Comparison of ENCODE assay signal across 1 cellular context in the genomic region with DNA sequence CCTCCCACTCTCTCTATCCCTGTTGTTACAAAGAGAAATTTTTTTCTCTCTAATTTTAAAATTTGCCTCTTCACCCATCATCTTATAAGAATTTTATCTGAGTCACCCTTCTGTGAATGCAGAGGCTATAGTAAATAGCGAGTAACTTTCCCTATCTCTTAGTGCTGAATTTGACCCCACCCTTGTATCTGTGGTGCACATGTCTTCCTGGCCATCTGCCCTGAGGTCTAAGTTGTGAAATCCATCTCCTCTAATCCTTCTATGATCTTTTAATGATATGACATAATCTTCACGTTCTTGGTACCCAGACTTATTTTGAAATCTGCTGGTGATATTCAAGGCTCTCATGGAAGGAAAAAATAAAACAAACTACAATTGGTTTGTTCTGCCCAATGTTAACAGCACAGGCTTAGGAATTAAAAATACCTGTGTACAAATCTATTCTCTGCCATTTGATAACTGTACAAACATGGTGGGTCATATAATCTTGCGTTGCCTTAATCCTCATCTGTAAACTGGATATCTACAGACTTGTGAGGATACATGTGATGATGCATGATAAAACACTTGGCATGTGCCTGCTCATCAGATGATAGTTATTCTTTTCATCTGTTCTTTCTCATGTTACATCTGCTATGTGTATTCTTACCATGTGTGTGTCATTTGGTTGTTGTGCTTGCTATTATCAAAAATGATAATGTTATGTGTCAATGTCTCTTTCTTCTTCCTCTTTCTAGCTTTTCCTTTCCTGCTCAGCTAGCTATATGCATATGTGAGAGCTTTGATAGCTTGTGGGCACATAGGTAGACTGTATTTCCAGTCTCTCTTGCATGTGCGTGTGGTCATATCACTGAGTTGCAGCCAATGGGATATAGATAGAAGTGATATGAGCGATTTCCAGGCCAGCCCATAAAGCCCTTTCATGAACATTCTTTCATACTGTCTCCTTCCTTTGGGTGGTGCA.
TF ChIP-seq lines count a peak whose summit lies in the region.

No MANE protein-coding gene starts in this region.

TF ChIP-seq in WTC11, 78 proteins besides CTCF, POLR2A, EP300 and RAD21 (continued from another document):
- TF ChIP-seq, protein P1, sequence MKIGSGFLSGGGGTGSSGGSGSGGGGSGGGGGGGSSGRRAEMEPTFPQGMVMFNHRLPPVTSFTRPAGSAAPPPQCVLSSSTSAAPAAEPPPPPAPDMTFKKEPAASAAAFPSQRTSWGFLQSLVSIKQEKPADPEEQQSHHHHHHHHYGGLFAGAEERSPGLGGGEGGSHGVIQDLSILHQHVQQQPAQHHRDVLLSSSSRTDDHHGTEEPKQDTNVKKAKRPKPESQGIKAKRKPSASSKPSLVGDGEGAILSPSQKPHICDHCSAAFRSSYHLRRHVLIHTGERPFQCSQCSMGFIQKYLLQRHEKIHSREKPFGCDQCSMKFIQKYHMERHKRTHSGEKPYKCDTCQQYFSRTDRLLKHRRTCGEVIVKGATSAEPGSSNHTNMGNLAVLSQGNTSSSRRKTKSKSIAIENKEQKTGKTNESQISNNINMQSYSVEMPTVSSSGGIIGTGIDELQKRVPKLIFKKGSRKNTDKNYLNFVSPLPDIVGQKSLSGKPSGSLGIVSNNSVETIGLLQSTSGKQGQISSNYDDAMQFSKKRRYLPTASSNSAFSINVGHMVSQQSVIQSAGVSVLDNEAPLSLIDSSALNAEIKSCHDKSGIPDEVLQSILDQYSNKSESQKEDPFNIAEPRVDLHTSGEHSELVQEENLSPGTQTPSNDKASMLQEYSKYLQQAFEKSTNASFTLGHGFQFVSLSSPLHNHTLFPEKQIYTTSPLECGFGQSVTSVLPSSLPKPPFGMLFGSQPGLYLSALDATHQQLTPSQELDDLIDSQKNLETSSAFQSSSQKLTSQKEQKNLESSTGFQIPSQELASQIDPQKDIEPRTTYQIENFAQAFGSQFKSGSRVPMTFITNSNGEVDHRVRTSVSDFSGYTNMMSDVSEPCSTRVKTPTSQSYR (CRISPR knock-in tag; IDR thresholded peaks at IDR 0.05), result no peak
- TF ChIP-seq RORB (CRISPR knock-in tag; IDR thresholded peaks at IDR 0.05), result no peak
- no peak for TF ChIP-seq ETV6 (CRISPR knock-in tag; IDR thresholded peaks at IDR 0.05)
- TF ChIP-seq TEAD4 (CRISPR knock-in tag; IDR thresholded peaks at IDR 0.05), result no peak
- TF ChIP-seq, protein P2, sequence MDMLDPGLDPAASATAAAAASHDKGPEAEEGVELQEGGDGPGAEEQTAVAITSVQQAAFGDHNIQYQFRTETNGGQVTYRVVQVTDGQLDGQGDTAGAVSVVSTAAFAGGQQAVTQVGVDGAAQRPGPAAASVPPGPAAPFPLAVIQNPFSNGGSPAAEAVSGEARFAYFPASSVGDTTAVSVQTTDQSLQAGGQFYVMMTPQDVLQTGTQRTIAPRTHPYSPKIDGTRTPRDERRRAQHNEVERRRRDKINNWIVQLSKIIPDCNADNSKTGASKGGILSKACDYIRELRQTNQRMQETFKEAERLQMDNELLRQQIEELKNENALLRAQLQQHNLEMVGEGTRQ (CRISPR knock-in tag; IDR thresholded peaks at IDR 0.05), result no peak
- TF ChIP-seq ZNF416 (CRISPR knock-in tag; IDR thresholded peaks at IDR 0.05), result no peak
- no peak for TF ChIP-seq NFATC4 (CRISPR knock-in tag; IDR thresholded peaks at IDR 0.05)
- no peak for TF ChIP-seq GABPB1 (CRISPR knock-in tag; IDR thresholded peaks at IDR 0.05)
- TF ChIP-seq CREB1 (CRISPR knock-in tag; IDR thresholded peaks at IDR 0.05), result no peak
- no peak for TF ChIP-seq ZNF219 (CRISPR knock-in tag; IDR thresholded peaks at IDR 0.05; ENCODE audit: borderline replicate concordance)
- TF ChIP-seq, protein P3, sequence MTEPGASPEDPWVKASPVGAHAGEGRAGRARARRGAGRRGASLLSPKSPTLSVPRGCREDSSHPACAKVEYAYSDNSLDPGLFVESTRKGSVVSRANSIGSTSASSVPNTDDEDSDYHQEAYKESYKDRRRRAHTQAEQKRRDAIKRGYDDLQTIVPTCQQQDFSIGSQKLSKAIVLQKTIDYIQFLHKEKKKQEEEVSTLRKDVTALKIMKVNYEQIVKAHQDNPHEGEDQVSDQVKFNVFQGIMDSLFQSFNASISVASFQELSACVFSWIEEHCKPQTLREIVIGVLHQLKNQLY (CRISPR knock-in tag; IDR thresholded peaks at IDR 0.05), result no peak
- no peak for TF ChIP-seq GRHL2 (CRISPR knock-in tag; IDR thresholded peaks at IDR 0.05; ENCODE audit: insufficient replicate concordance, severe bottlenecking)
- TF ChIP-seq, protein P4, sequence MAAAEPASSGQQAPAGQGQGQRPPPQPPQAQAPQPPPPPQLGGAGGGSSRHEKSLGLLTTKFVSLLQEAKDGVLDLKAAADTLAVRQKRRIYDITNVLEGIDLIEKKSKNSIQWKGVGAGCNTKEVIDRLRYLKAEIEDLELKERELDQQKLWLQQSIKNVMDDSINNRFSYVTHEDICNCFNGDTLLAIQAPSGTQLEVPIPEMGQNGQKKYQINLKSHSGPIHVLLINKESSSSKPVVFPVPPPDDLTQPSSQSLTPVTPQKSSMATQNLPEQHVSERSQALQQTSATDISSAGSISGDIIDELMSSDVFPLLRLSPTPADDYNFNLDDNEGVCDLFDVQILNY (CRISPR knock-in tag; IDR thresholded peaks at IDR 0.05), result no peak
- TF ChIP-seq, protein P5, sequence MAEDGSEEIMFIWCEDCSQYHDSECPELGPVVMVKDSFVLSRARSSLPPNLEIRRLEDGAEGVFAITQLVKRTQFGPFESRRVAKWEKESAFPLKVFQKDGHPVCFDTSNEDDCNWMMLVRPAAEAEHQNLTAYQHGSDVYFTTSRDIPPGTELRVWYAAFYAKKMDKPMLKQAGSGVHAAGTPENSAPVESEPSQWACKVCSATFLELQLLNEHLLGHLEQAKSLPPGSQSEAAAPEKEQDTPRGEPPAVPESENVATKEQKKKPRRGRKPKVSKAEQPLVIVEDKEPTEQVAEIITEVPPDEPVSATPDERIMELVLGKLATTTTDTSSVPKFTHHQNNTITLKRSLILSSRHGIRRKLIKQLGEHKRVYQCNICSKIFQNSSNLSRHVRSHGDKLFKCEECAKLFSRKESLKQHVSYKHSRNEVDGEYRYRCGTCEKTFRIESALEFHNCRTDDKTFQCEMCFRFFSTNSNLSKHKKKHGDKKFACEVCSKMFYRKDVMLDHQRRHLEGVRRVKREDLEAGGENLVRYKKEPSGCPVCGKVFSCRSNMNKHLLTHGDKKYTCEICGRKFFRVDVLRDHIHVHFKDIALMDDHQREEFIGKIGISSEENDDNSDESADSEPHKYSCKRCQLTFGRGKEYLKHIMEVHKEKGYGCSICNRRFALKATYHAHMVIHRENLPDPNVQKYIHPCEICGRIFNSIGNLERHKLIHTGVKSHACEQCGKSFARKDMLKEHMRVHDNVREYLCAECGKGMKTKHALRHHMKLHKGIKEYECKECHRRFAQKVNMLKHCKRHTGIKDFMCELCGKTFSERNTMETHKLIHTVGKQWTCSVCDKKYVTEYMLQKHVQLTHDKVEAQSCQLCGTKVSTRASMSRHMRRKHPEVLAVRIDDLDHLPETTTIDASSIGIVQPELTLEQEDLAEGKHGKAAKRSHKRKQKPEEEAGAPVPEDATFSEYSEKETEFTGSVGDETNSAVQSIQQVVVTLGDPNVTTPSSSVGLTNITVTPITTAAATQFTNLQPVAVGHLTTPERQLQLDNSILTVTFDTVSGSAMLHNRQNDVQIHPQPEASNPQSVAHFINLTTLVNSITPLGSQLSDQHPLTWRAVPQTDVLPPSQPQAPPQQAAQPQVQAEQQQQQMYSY (CRISPR knock-in tag; IDR thresholded peaks at IDR 0.05), result no peak
- no peak for TF ChIP-seq ESRRA (CRISPR knock-in tag; IDR thresholded peaks at IDR 0.05; ENCODE audit: borderline replicate concordance)
- TF ChIP-seq, protein P6, sequence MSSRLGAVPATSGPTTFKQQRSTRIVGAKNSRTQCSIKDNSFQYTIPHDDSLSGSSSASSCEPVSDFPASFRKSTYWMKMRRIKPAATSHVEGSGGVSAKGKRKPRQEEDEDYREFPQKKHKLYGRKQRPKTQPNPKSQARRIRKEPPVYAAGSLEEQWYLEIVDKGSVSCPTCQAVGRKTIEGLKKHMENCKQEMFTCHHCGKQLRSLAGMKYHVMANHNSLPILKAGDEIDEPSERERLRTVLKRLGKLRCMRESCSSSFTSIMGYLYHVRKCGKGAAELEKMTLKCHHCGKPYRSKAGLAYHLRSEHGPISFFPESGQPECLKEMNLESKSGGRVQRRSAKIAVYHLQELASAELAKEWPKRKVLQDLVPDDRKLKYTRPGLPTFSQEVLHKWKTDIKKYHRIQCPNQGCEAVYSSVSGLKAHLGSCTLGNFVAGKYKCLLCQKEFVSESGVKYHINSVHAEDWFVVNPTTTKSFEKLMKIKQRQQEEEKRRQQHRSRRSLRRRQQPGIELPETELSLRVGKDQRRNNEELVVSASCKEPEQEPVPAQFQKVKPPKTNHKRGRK (CRISPR knock-in tag; IDR thresholded peaks at IDR 0.05; ENCODE audit: borderline replicate concordance), result no peak
- TF ChIP-seq, protein P7, sequence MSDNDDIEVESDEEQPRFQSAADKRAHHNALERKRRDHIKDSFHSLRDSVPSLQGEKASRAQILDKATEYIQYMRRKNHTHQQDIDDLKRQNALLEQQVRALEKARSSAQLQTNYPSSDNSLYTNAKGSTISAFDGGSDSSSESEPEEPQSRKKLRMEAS (CRISPR knock-in tag; IDR thresholded peaks at IDR 0.05), result no peak
